In genomic region chr3:72152551-72153476, GRCh38 we compare ENCODE assay signal across 1 cellular context.
A peak's percentile ranks its signal among the peaks of the same experiment; 100 is the strongest.
TF ChIP-seq lines count a peak whose summit lies in the region.

No MANE protein-coding gene starts in this region.

TF ChIP-seq in HepG2, 621 proteins besides CTCF, POLR2A, EP300 and RAD21 (continued from another document and continues in another):
- TF ChIP-seq, protein P1, sequence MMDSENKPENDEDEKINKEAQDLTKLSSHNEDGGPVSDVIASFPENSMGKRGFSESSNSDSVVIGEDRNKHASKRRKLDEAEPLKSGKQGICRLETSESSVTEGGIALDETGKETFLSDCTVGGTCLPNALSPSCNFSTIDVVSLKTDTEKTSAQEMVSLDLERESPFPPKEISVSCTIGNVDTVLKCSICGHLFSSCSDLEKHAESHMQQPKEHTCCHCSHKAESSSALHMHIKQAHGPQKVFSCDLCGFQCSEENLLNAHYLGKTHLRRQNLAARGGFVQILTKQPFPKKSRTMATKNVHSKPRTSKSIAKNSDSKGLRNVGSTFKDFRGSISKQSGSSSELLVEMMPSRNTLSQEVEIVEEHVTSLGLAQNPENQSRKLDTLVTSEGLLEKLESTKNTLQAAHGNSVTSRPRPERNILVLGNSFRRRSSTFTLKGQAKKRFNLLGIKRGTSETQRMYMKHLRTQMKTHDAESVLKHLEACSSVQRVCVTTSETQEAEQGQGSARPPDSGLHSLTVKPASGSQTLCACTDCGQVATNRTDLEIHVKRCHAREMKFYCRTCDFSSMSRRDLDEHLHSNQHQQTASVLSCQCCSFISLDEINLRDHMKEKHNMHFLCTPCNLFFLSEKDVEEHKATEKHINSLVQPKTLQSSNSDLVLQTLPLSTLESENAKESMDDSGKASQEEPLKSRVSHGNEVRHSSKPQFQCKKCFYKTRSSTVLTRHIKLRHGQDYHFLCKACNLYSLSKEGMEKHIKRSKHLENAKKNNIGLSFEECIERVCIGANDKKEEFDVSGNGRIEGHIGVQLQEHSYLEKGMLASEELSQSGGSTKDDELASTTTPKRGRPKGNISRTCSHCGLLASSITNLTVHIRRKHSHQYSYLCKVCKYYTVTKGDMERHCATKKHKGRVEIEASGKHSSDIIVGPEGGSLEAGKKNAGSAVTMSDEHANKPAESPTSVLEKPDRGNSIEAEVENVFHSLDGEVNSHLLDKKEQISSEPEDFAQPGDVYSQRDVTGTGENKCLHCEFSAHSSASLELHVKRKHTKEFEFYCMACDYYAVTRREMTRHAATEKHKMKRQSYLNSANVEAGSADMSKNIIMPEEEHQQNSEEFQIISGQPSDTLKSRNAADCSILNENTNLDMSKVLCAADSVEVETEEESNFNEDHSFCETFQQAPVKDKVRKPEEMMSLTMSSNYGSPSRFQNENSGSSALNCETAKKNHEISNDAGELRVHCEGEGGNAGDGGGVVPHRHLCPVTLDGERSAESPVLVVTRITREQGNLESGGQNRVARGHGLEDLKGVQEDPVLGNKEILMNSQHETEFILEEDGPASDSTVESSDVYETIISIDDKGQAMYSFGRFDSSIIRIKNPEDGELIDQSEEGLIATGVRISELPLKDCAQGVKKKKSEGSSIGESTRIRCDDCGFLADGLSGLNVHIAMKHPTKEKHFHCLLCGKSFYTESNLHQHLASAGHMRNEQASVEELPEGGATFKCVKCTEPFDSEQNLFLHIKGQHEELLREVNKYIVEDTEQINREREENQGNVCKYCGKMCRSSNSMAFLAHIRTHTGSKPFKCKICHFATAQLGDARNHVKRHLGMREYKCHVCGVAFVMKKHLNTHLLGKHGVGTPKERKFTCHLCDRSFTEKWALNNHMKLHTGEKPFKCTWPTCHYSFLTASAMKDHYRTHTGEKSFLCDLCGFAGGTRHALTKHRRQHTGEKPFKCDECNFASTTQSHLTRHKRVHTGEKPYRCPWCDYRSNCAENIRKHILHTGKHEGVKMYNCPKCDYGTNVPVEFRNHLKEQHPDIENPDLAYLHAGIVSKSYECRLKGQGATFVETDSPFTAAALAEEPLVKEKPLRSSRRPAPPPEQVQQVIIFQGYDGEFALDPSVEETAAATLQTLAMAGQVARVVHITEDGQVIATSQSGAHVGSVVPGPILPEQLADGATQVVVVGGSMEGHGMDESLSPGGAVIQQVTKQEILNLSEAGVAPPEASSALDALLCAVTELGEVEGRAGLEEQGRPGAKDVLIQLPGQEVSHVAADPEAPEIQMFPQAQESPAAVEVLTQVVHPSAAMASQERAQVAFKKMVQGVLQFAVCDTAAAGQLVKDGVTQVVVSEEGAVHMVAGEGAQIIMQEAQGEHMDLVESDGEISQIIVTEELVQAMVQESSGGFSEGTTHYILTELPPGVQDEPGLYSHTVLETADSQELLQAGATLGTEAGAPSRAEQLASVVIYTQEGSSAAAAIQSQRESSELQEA (CRISPR knock-in tag; IDR thresholded peaks at IDR 0.05; ENCODE audit: not compliant biosample characterization): no peak
- TF ChIP-seq ZNF746 (CRISPR knock-in tag; IDR thresholded peaks at IDR 0.05) (0 out of 2 replicates have a peak, but pooled peaks have one; percentile 37), ZNF292 (CRISPR knock-in tag; IDR thresholded peaks at IDR 0.05; ENCODE audit: borderline replicate concordance, low read depth) (0 out of 2 replicates have a peak, but pooled peaks have one; percentile 51), ZNF570 (CRISPR knock-in tag; IDR thresholded peaks at IDR 0.05; ENCODE audit: borderline replicate concordance) (0 out of 2 replicates have a peak, but pooled peaks have one; percentile 18), ZBTB49 (CRISPR knock-in tag; IDR thresholded peaks at IDR 0.05; ENCODE audit: borderline replicate concordance) (0 out of 2 replicates have a peak, but pooled peaks have one; percentile 9), MIER2 (CRISPR knock-in tag; IDR thresholded peaks at IDR 0.05) (no peak), ZNF224 (CRISPR knock-in tag; IDR thresholded peaks at IDR 0.05) (no peak), XRCC5 (optimal IDR thresholded peaks at IDR 0.05; ENCODE audit: low read length) (peak; percentile 30), HMG20B (CRISPR knock-in tag; conservative IDR thresholded peaks at IDR 0.05) (no peak), KDM6A (CRISPR knock-in tag; IDR thresholded peaks at IDR 0.05; ENCODE audit: low read depth) (no peak), POGZ (CRISPR knock-in tag; IDR thresholded peaks at IDR 0.05) (no peak; the same call in 1 of the 2 replicates), MEF2D (CRISPR knock-in tag; IDR thresholded peaks at IDR 0.05) (no peak), TBX2 (CRISPR knock-in tag; IDR thresholded peaks at IDR 0.05; ENCODE audit: borderline replicate concordance) (peak; percentile 33; the same call in 1 of the 2 replicates), ATRX (CRISPR knock-in tag; IDR thresholded peaks at IDR 0.05; ENCODE audit: borderline replicate concordance) (no peak), FOXK2 (IDR thresholded peaks at IDR 0.05) (peak; percentile 92), KLF6 (CRISPR knock-in tag; IDR thresholded peaks at IDR 0.05) (peak; percentile 62; the same call in 1 of the 2 replicates), SETDB1 (CRISPR knock-in tag; IDR thresholded peaks at IDR 0.05; ENCODE audit: borderline replicate concordance) (0 out of 2 replicates have a peak, but pooled peaks have one; percentile 44), CREM (IDR thresholded peaks at IDR 0.05) (0 out of 2 replicates have a peak, but pooled peaks have one; percentile 14), CREM (CRISPR knock-in tag; IDR thresholded peaks at IDR 0.05) (no peak), TOPORS (CRISPR knock-in tag; IDR thresholded peaks at IDR 0.05) (0 out of 2 replicates have a peak, but pooled peaks have one; percentile 51), NCOA5 (CRISPR knock-in tag; IDR thresholded peaks at IDR 0.05) (no peak), MTF2 (CRISPR knock-in tag; IDR thresholded peaks at IDR 0.05; ENCODE audit: borderline replicate concordance) (no peak), REL (CRISPR knock-in tag; conservative IDR thresholded peaks at IDR 0.05) (0 out of 2 replicates have a peak, but pooled peaks have one; percentile 37), ZNF562 (CRISPR knock-in tag; IDR thresholded peaks at IDR 0.05; ENCODE audit: borderline replicate concordance) (no peak), POLR2AphosphoS5 (IDR thresholded peaks at IDR 0.05; ENCODE audit: low read depth, low read length) (peak; percentile 72), ARID2 (CRISPR knock-in tag; IDR thresholded peaks at IDR 0.05; ENCODE audit: borderline replicate concordance) (no peak), NR2F6 (IDR thresholded peaks at IDR 0.05) (no peak), NR2F6 (CRISPR knock-in tag; IDR thresholded peaks at IDR 0.05) (no peak), MXI1 (IDR thresholded peaks at IDR 0.05; ENCODE audit: borderline replicate concordance, low read depth, low read length) (peak; percentile 23; the same call in 1 of the 3 replicates), SPEN (CRISPR knock-in tag; IDR thresholded peaks at IDR 0.05; ENCODE audit: low read depth) (peak; percentile 51; the same call in 1 of the 2 replicates), ZNF556 (CRISPR knock-in tag; IDR thresholded peaks at IDR 0.05; ENCODE audit: borderline replicate concordance) (peak; percentile 55; the same call in 1 of the 2 replicates), ZNF7 (CRISPR knock-in tag; IDR thresholded peaks at IDR 0.05) (0 out of 2 replicates have a peak, but pooled peaks have one; percentile 5), NFIC (IDR thresholded peaks at IDR 0.05; ENCODE audit: low read length) (peak; percentile 21; the same call in 1 of the 2 replicates), ZNF367 (CRISPR knock-in tag; IDR thresholded peaks at IDR 0.05; ENCODE audit: borderline replicate concordance) (no peak)
- TF ChIP-seq, protein P2, sequence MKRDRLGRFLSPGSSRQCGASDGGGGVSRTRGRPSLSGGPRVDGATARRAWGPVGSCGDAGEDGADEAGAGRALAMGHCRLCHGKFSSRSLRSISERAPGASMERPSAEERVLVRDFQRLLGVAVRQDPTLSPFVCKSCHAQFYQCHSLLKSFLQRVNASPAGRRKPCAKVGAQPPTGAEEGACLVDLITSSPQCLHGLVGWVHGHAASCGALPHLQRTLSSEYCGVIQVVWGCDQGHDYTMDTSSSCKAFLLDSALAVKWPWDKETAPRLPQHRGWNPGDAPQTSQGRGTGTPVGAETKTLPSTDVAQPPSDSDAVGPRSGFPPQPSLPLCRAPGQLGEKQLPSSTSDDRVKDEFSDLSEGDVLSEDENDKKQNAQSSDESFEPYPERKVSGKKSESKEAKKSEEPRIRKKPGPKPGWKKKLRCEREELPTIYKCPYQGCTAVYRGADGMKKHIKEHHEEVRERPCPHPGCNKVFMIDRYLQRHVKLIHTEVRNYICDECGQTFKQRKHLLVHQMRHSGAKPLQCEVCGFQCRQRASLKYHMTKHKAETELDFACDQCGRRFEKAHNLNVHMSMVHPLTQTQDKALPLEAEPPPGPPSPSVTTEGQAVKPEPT (CRISPR knock-in tag; IDR thresholded peaks at IDR 0.05; ENCODE audit: low read depth): 0 out of 2 replicates have a peak, but pooled peaks have one; percentile 8
- TF ChIP-seq, protein P3, sequence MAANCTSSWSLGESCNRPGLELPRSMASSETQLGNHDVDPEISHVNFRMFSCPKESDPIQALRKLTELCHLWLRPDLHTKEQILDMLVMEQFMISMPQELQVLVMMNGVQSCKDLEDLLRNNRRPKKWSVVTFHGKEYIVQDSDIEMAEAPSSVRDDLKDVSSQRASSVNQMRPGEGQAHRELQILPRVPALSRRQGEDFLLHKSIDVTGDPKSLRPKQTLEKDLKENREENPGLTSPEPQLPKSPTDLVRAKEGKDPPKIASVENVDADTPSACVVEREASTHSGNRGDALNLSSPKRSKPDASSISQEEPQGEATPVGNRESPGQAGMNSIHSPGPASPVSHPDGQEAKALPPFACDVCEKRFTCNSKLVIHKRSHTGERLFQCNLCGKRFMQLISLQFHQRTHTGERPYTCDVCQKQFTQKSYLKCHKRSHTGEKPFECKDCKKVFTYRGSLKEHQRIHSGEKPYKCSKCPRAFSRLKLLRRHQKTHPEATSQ (CRISPR knock-in tag; IDR thresholded peaks at IDR 0.05; ENCODE audit: borderline replicate concordance): no peak
- TF ChIP-seq, protein P4, sequence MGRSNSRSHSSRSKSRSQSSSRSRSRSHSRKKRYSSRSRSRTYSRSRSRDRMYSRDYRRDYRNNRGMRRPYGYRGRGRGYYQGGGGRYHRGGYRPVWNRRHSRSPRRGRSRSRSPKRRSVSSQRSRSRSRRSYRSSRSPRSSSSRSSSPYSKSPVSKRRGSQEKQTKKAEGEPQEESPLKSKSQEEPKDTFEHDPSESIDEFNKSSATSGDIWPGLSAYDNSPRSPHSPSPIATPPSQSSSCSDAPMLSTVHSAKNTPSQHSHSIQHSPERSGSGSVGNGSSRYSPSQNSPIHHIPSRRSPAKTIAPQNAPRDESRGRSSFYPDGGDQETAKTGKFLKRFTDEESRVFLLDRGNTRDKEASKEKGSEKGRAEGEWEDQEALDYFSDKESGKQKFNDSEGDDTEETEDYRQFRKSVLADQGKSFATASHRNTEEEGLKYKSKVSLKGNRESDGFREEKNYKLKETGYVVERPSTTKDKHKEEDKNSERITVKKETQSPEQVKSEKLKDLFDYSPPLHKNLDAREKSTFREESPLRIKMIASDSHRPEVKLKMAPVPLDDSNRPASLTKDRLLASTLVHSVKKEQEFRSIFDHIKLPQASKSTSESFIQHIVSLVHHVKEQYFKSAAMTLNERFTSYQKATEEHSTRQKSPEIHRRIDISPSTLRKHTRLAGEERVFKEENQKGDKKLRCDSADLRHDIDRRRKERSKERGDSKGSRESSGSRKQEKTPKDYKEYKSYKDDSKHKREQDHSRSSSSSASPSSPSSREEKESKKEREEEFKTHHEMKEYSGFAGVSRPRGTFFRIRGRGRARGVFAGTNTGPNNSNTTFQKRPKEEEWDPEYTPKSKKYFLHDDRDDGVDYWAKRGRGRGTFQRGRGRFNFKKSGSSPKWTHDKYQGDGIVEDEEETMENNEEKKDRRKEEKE (IDR thresholded peaks at IDR 0.05): no peak
- TF ChIP-seq, protein P5, sequence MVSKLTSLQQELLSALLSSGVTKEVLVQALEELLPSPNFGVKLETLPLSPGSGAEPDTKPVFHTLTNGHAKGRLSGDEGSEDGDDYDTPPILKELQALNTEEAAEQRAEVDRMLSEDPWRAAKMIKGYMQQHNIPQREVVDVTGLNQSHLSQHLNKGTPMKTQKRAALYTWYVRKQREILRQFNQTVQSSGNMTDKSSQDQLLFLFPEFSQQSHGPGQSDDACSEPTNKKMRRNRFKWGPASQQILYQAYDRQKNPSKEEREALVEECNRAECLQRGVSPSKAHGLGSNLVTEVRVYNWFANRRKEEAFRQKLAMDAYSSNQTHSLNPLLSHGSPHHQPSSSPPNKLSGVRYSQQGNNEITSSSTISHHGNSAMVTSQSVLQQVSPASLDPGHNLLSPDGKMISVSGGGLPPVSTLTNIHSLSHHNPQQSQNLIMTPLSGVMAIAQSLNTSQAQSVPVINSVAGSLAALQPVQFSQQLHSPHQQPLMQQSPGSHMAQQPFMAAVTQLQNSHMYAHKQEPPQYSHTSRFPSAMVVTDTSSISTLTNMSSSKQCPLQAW (CRISPR knock-in tag; IDR thresholded peaks at IDR 0.05): peak; percentile 59; the same call in 1 of the 2 replicates
- TF ChIP-seq, protein P6, sequence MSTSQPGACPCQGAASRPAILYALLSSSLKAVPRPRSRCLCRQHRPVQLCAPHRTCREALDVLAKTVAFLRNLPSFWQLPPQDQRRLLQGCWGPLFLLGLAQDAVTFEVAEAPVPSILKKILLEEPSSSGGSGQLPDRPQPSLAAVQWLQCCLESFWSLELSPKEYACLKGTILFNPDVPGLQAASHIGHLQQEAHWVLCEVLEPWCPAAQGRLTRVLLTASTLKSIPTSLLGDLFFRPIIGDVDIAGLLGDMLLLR (CRISPR knock-in tag; IDR thresholded peaks at IDR 0.05): no peak
- TF ChIP-seq, protein P7, sequence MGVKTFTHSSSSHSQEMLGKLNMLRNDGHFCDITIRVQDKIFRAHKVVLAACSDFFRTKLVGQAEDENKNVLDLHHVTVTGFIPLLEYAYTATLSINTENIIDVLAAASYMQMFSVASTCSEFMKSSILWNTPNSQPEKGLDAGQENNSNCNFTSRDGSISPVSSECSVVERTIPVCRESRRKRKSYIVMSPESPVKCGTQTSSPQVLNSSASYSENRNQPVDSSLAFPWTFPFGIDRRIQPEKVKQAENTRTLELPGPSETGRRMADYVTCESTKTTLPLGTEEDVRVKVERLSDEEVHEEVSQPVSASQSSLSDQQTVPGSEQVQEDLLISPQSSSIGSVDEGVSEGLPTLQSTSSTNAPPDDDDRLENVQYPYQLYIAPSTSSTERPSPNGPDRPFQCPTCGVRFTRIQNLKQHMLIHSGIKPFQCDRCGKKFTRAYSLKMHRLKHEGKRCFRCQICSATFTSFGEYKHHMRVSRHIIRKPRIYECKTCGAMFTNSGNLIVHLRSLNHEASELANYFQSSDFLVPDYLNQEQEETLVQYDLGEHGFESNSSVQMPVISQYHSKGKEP (CRISPR knock-in tag; IDR thresholded peaks at IDR 0.05): 0 out of 2 replicates have a peak, but pooled peaks have one; percentile 11
